23 cellular contexts compared by ENCODE assay signal in the genomic region with DNA sequence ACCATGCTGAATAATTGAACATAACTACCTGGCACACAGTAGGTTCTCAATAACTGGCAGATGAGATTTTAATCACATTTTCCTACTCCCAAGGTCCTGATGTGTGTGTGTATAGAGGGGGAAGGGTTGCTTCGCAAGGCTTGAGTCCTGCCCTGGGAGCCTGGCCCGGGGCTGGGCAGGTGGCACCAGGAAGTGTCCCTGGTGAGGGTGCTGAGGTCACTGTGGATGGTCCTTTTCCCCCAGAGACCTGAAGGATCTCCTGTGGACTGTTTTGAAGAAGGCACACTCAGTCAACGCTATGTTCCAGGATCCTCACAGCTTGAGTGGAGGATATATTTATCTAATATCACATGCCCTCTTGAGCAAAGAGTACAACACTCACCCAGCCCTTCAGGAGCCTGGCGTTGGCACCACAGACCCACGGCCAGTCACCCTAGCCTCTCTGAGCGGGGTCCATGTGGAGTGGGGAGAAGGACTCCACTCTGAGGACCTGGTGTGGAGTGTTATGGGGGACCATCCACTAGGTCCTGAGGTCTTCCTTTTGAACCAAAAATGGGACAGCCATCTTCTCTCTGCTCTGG.
DNase-seq lines count a peak whose midpoint lies in the region; ATAC-seq and TF ChIP-seq lines count a peak whose summit lies in the region.
"Had no signal": no experiment of that assay in that cellular context is flagged by ENCODE, and none has a peak within 500 bp of the region (broad histone marks: within the 10 kb centered on the region; RNA-seq: fewer than 3 reads in every experiment).

No MANE protein-coding gene starts in this region.

- intact Hi-C loops in thyroid gland (cut with DNase I), result no loop called here

- 30 to 52% methylated on average over 5 to 6 of the region's 6 CpGs for WGBS in thyroid gland, 2 donors

- ATAC-seq in GM21390 (IDR thresholded peaks at IDR 0.05; ENCODE audit: unreplicated experiment) (no peak), GM18511 (IDR thresholded peaks at IDR 0.05; ENCODE audit: unreplicated experiment) (no peak)
- ATAC-seq: A549, GM12878 had no signal

- DNase-seq in DMS53 treated with DMSO at 0.1 percent for 48 hours (lab: John Stamatoyannopoulos, UW; ENCODE audit: unreplicated experiment) (peak; percentile 35), NCI-H2029 (lab: John Stamatoyannopoulos, UW) (peak; percentile 47), islet precursor cell (peak; percentile 32), thyroid gland (peak; percentile 63 to 67)
- no peak for DNase-seq in activated naive CD4-positive, alpha-beta T cell (lab: John Stamatoyannopoulos, UW)
- DNase-seq: AML-193; CD4-positive, alpha-beta T cell; HCEC 1CT; Kasumi-1; MV-4-11; NCI-H1105; NCI-H1436 treated with DMSO at 0.1 percent for 48 hours; NCI-H187 treated with DMSO at 0.1 percent for 48 hours; NCI-H446 treated with DMSO at 0.1 percent for 48 hours; NCI-H526; PC-9; SHP77 had no signal

- TF ChIP-seq CTCF in thyroid gland (IDR thresholded peaks at IDR 0.05), result no peak

- H3K9me3 ChIP-seq in thyroid gland, result no peaks in the 10 kb centered on the region
- H3K9me3 ChIP-seq: A549; BLaER1 treated with 17β-estradiol and CSF1 and Interleukin-3, amounts not matched to agents 10 nM and 100 nM had no signal

- no peak overlapping the region for H3K4me3 ChIP-seq in thyroid gland (replicated peaks in 1 of 3)
- H3K4me3 ChIP-seq: A549; BLaER1 treated with 17β-estradiol and CSF1 and Interleukin-3, amounts not matched to agents 10 nM and 100 nM; GM12878; PC-9 had no signal

- peak in 1 of 2 donors; percentile 10 for TF ChIP-seq POLR2A in thyroid gland (IDR thresholded peaks at IDR 0.05)

- no peaks in the 10 kb centered on the region for H3K27me3 ChIP-seq in thyroid gland
- H3K27me3 ChIP-seq: BLaER1 treated with 17β-estradiol and CSF1 and Interleukin-3, amounts not matched to agents 10 nM and 100 nM had no signal

- peak overlapping the region; percentile 27 to 60 (median 46) for H3K27ac ChIP-seq in thyroid gland
- H3K27ac ChIP-seq: A549; BLaER1 treated with 17β-estradiol and CSF1 and Interleukin-3, amounts not matched to agents 10 nM and 100 nM; HL-60; PC-9 had no signal

- H3K36me3 ChIP-seq in thyroid gland, result no peaks in the 10 kb centered on the region
- H3K36me3 ChIP-seq: BLaER1 treated with 17β-estradiol and CSF1 and Interleukin-3, amounts not matched to agents 10 nM and 100 nM had no signal

- peaks cover 19 to 22% of the 10 kb centered on the region in 2 donors for H3K4me1 ChIP-seq in thyroid gland
- H3K4me1 ChIP-seq: A549; BLaER1 treated with 17β-estradiol and CSF1 and Interleukin-3, amounts not matched to agents 10 nM and 100 nM had no signal

Comparison
In these comparisons a context has a peak if more than half of its experiments do, and no peak if none do; other contexts are left out.
1. DNase-seq: peak in DMS53 treated with DMSO at 0.1 percent for 48 hours (single experiment), NCI-H2029 (single experiment), islet precursor cell (single experiment) and thyroid gland (2 of 2); none in activated naive CD4-positive, alpha-beta T cell (0 of 4).